In the genomic region with DNA sequence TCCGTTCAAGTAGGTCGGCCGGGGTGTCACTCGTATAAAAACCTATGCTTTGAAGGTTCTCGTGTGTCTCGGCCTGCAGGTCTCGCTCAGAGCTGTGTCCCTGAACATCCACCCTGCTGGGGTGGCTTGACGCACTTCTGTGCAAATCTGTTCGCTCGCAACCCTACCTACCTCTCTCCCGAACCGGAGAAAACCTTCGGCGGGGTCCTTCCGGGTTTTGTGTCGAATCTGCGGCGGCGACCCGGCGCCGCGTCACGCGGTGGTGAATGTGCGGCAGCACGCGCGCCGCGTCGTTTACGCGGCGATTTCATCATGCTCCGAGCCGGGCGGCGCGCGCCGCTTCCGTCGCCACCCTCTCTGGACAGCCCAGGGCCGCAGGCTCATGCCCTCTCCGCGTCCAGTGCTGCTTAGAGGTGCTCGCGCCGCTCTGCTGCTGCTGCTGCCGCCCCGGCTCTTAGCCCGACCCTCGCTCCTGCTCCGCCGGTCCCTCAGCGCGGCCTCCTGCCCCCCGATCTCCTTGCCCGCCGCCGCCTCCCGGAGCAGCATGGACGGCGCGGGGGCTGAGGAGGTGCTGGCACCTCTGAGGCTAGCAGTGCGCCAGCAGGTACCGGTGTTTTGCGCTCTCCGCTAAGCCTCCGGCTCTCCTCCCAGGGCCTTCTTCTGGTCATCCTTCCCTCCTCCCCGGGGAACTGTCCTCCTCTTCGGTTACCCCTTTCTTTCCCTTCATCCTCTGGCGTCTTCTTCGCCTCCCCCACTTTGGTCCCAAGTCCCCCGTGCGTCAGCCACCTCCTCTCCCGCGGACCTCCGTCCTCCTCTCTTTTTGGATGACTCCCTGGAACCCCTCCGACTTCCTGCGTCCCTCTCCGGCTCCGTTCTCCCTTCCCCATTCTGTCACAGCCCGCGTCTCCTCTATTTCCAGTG, we compare ENCODE assay signal across 8 cellular contexts. TPM values are rescaled to one million over a fixed set of nuclear protein-coding genes. Genes with fewer than 3 reads are reported as not detected.
DNase-seq lines count a peak whose midpoint lies in the region; ATAC-seq and TF ChIP-seq lines count a peak whose summit lies in the region.

A gene with protein sequence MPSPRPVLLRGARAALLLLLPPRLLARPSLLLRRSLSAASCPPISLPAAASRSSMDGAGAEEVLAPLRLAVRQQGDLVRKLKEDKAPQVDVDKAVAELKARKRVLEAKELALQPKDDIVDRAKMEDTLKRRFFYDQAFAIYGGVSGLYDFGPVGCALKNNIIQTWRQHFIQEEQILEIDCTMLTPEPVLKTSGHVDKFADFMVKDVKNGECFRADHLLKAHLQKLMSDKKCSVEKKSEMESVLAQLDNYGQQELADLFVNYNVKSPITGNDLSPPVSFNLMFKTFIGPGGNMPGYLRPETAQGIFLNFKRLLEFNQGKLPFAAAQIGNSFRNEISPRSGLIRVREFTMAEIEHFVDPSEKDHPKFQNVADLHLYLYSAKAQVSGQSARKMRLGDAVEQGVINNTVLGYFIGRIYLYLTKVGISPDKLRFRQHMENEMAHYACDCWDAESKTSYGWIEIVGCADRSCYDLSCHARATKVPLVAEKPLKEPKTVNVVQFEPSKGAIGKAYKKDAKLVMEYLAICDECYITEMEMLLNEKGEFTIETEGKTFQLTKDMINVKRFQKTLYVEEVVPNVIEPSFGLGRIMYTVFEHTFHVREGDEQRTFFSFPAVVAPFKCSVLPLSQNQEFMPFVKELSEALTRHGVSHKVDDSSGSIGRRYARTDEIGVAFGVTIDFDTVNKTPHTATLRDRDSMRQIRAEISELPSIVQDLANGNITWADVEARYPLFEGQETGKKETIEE (plus strand): TSS at position 339 of the 921 bp plus-strand sequence. CDS start 44 bp downstream, at position 383.

- H3K4me3 Mint-ChIP-seq in HFFc6: peak within 1 kb of the TSS; percentile 100
- peak within 1 kb of the TSS; percentile 89 for H3K4me3 Mint-ChIP-seq in activated naive CD4-positive, alpha-beta T cell treated with anti-CD3 and anti-CD28 coated beads, Interleukin-2, amount 10 ng/mL, durations not matched to agents 7 days and 5 days

- H3K4me1 ChIP-seq in gastroesophageal sphincter: peaks cover 2 to 47% (median 3%) of the 10 kb centered on the region in 3 donors

- CTCF ChIA-PET in activated naive CD4-positive, alpha-beta T cell treated with anti-CD3 and anti-CD28 coated beads, Interleukin-2, amount 10 ng/mL, durations not matched to agents 7 days and 5 days (lab: Charles Lee): no interaction called here

- peak; percentile 88 to 91 for TF ChIP-seq POLR2A in gastroesophageal sphincter (IDR thresholded peaks at IDR 0.05)

- H3K4me3 ChIP-seq in GM06990 (replicated peaks; ENCODE audit: low read depth, low read length) (peak within 1 kb of the TSS; percentile 98), SK-N-MC (peak within 1 kb of the TSS; percentile 99), gastroesophageal sphincter (peak within 1 kb of the TSS; percentile 81)

- TF ChIP-seq CTCF in GM06990 (IDR thresholded peaks at IDR 0.05; ENCODE audit: insufficient read depth, low read length, poor library complexity, severe bottlenecking): no peak
- no peak for TF ChIP-seq CTCF in HFFc6 (IDR thresholded peaks at IDR 0.05)
- TF ChIP-seq CTCF in gastroesophageal sphincter (IDR thresholded peaks at IDR 0.05): peak in 2 of 4 experiments; percentile 6 to 16

- H3K4me1 Mint-ChIP-seq in HFFc6 (ENCODE audit: low read depth): peaks cover 60% of the 10 kb centered on the region
- peaks cover 56% of the 10 kb centered on the region for H3K4me1 Mint-ChIP-seq in activated naive CD4-positive, alpha-beta T cell treated with anti-CD3 and anti-CD28 coated beads, Interleukin-2, amount 10 ng/mL, durations not matched to agents 7 days and 5 days

- peak; percentile 97 for DNase-seq in GM06990 (ENCODE audit: extremely low read depth, insufficient read length)
- DNase-seq in HFFc6: peak; percentile 84
- DNase-seq in NAMALWA (ENCODE audit: low spot score): peak; percentile 97
- peak; percentile 20 for DNase-seq in SK-N-MC (ENCODE audit: low read depth, low spot score)
- DNase-seq in activated naive CD4-positive, alpha-beta T cell treated with anti-CD3 and anti-CD28 coated beads, Interleukin-2, amount 10 ng/mL, durations not matched to agents 7 days and 5 days: peak; percentile 92
- peak; percentile 65 for DNase-seq in non-pigmented ciliary epithelial cell (ENCODE audit: low read depth)
- DNase-seq in substantia nigra (lab: John Stamatoyannopoulos, UW): peak; percentile 35 to 90 (median 78)

- 0% methylated on average over 14 to 23 of the region's 86 CpGs for WGBS in gastroesophageal sphincter (ENCODE audit: low coverage in 1 of 2), 2 donors

- H3K27ac Mint-ChIP-seq in HFFc6: peak within 1 kb of the TSS; percentile 99
- H3K27ac Mint-ChIP-seq in activated naive CD4-positive, alpha-beta T cell treated with anti-CD3 and anti-CD28 coated beads, Interleukin-2, amount 10 ng/mL, durations not matched to agents 7 days and 5 days: peak within 1 kb of the TSS; percentile 100

- peak; percentile 98 for ATAC-seq in gastroesophageal sphincter

- H3K9me3 ChIP-seq in SK-N-MC (ENCODE audit: low read depth, low read length) (no peaks in the 10 kb centered on the region), gastroesophageal sphincter (no peaks in the 10 kb centered on the region)

- H3K9me3 Mint-ChIP-seq in HFFc6: no peaks in the 10 kb centered on the region
- no peaks in the 10 kb centered on the region for H3K9me3 Mint-ChIP-seq in activated naive CD4-positive, alpha-beta T cell treated with anti-CD3 and anti-CD28 coated beads, Interleukin-2, amount 10 ng/mL, durations not matched to agents 7 days and 5 days

- H3K27ac ChIP-seq in SK-N-MC (peak within 1 kb of the TSS; percentile 91), gastroesophageal sphincter (peak within 1 kb of the TSS; percentile 89 to 95 (median 92)), substantia nigra (ENCODE audit: low read depth, low read length, poor library complexity, severe bottlenecking) (peak within 1 kb of the TSS; percentile 85)

- H3K27me3 Mint-ChIP-seq in HFFc6 (ENCODE audit: insufficient read depth): peaks cover 4% of the 10 kb centered on the region
- H3K27me3 Mint-ChIP-seq in activated naive CD4-positive, alpha-beta T cell treated with anti-CD3 and anti-CD28 coated beads, Interleukin-2, amount 10 ng/mL, durations not matched to agents 7 days and 5 days: peaks cover 4% of the 10 kb centered on the region

- peak within 1 kb of the TSS; percentile 95 for H3K9ac ChIP-seq in SK-N-MC (ENCODE audit: insufficient read length)

- no peaks in the 10 kb centered on the region; the same call in 1 of the 2 replicates for H3K36me3 ChIP-seq in GM06990 (ENCODE audit: control insufficient read depth, insufficient read depth, low read length)
- H3K36me3 ChIP-seq in SK-N-MC (ENCODE audit: insufficient read depth, low read length): peaks cover 38% of the 10 kb centered on the region
- H3K36me3 ChIP-seq in gastroesophageal sphincter: peaks cover 1 to 12% of the 10 kb centered on the region in 2 donors

- no peak for TF ChIP-seq EP300 in gastroesophageal sphincter (IDR thresholded peaks at IDR 0.05)

- H3K27me3 ChIP-seq in GM06990 (replicated peaks; ENCODE audit: control insufficient read depth, insufficient read depth, low read length) (no peaks in the 10 kb centered on the region), gastroesophageal sphincter (no peaks in the 10 kb centered on the region)

- H3K36me3 Mint-ChIP-seq in HFFc6 (ENCODE audit: low read depth): peaks cover 40% of the 10 kb centered on the region
- H3K36me3 Mint-ChIP-seq in activated naive CD4-positive, alpha-beta T cell treated with anti-CD3 and anti-CD28 coated beads, Interleukin-2, amount 10 ng/mL, durations not matched to agents 7 days and 5 days: peaks cover 28% of the 10 kb centered on the region

RNA-seq across cellular contexts. Expression of the gene that starts here (rescaled TPM):
- 100 to 1,000 TPM; 258 to 330 (median 271) TPM for total RNA-seq in HFFc6 (2021; fragmentation: NEBNext Ultra II Directional; extraction: Animal tissue kit (Norgen Biotek cat#: 25700))
- 10 to 100 TPM; 44.7 to 81.9 (median 49.7) TPM for total RNA-seq in gastroesophageal sphincter

Comparison
In these comparisons a context has a peak if more than half of its experiments do, and no peak if none do; other contexts are left out.
1. Peak in every context shown above with its lines: DNase-seq, ATAC-seq, H3K4me3 ChIP-seq and H3K27ac ChIP-seq.
2. DNase-seq: peak in every context shown above with its lines; median percentile 97 in GM06990; 97 in NAMALWA; 92 in activated naive CD4-positive, alpha-beta T cell treated with anti-CD3 and anti-CD28 coated beads, Interleukin-2, amount 10 ng/mL, durations not matched to agents 7 days and 5 days; 84 in HFFc6; 78 in substantia nigra; 65 in non-pigmented ciliary epithelial cell; 20 in SK-N-MC.